In the genomic region with DNA sequence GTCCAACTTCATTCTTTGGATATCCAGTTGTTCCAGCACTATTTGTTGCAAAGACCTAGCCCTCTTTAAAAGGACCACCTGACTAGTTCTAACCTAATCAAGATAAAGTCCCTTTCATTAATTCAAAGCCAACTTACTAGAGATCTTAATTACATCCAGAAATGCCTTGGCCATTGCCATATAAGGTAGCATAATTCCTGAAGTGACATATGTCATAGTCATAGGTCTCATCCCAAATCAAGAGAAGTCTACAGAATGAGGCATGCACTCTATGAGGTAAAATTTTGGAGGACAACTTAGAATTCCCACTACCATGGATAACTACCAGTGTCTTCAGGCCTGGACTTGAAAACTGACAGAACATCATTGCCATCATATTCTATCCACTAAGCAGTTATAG, we compare ENCODE assay signal across 21 cellular contexts.
DNase-seq lines count a peak whose midpoint lies in the region; ATAC-seq, FAIRE-seq and TF ChIP-seq lines count a peak whose summit lies in the region.
"Had no signal": no experiment of that assay in that cellular context is flagged by ENCODE, and none has a peak within 500 bp of the region (broad histone marks: within the 10 kb centered on the region; RNA-seq: fewer than 3 reads in every experiment).

No MANE protein-coding gene starts in this region.

- H3K9me3 ChIP-seq in mammary epithelial cell (replicated peaks; ENCODE audit: insufficient read depth, low read length) (no peaks in the 10 kb centered on the region), astrocyte (ENCODE audit: insufficient read depth, low read depth, low read length) (no peaks in the 10 kb centered on the region), keratinocyte (ENCODE audit: control insufficient read depth, low read depth, low read length) (no peaks in the 10 kb centered on the region)
- H3K9me3 ChIP-seq: A549, Caco-2 had no signal

- DNase-seq in mammary epithelial cell (peak; percentile 25), MCF 10A (ENCODE audit: unreplicated experiment) (no peak), astrocyte (ENCODE audit: low read depth) (no peak), keratinocyte (ENCODE audit: low read depth, low spot score) (no peak), HT-29 (ENCODE audit: low spot score) (no peak), GM19239 (ENCODE audit: insufficient read length, low spot score) (no peak)
- DNase-seq: AML-193; Caco-2; CD4-positive, alpha-beta T cell; DMS153; DMS79; GDM1; HCEC 1CT had no signal

- no peak for ATAC-seq in HG02981 (IDR thresholded peaks at IDR 0.05; ENCODE audit: unreplicated experiment)
- ATAC-seq: A549, GM23338 had no signal

- no peak for TF ChIP-seq CTCF in mammary epithelial cell (conservative IDR thresholded peaks at IDR 0.05 in 1 of 2, IDR thresholded peaks at IDR 0.05 in 1 of 2; ENCODE audit: extremely low read depth in 1 of 2, insufficient read depth in 1 of 2, low read depth in 1 of 2, low read length in 2 of 2)
- TF ChIP-seq CTCF in MCF 10A (IDR thresholded peaks at IDR 0.05; ENCODE audit: unreplicated experiment), result no peak
- TF ChIP-seq CTCF in astrocyte (IDR thresholded peaks at IDR 0.05; ENCODE audit: insufficient read depth, low read depth, low read length), result no peak
- TF ChIP-seq CTCF in keratinocyte (optimal IDR thresholded peaks at IDR 0.05 in 1 of 3, IDR thresholded peaks at IDR 0.05 in 1 of 3, conservative IDR thresholded peaks at IDR 0.05 in 1 of 3; ENCODE audit: extremely low read depth in 1 of 3, insufficient read depth in 2 of 3, low read length in 3 of 3), result no peak

- H3K9me3 Mint-ChIP-seq in MCF 10A (ENCODE audit: unreplicated experiment) (no peaks in the 10 kb centered on the region), astrocyte (ENCODE audit: unreplicated experiment) (no peaks in the 10 kb centered on the region)
- H3K9me3 Mint-ChIP-seq: CD4-positive, alpha-beta T cell had no signal

- no peak for FAIRE-seq in astrocyte (lab: Jason Lieb, UNC)
- no peak for FAIRE-seq in keratinocyte (lab: Jason Lieb, UNC)
- no peak for FAIRE-seq in GM19239 (lab: Jason Lieb, UNC)
- FAIRE-seq: A549, GM12892, GM18507, H54 had no signal

- H3K79me2 ChIP-seq in mammary epithelial cell (ENCODE audit: insufficient read depth, low read length) (no peaks in the 10 kb centered on the region), astrocyte (ENCODE audit: insufficient read depth, low read length) (no peaks in the 10 kb centered on the region), keratinocyte (ENCODE audit: control insufficient read depth, insufficient read depth, low read length) (no peaks in the 10 kb centered on the region)

- H3K4me3 Mint-ChIP-seq in MCF 10A (ENCODE audit: unreplicated experiment), result no peak overlapping the region
- H3K4me3 Mint-ChIP-seq in astrocyte (ENCODE audit: unreplicated experiment), result no peak overlapping the region
- H3K4me3 Mint-ChIP-seq: CD4-positive, alpha-beta T cell; GM23338 had no signal

- in situ Hi-C loops in mammary epithelial cell (cut with MboI; ENCODE audit: low sequenced_read_pairs in 2 of 2), result loop anchor here in 1 of 2 donors (10.0 kb wide), 1 partner anchor 118 kb away; no protein-coding TSS in a partner anchor

- no peak overlapping the region for H3K27ac Mint-ChIP-seq in MCF 10A (ENCODE audit: low read depth, unreplicated experiment)
- no peak overlapping the region for H3K27ac Mint-ChIP-seq in astrocyte (ENCODE audit: unreplicated experiment)
- H3K27ac Mint-ChIP-seq: CD4-positive, alpha-beta T cell; GM23338 had no signal

- H3K36me3 Mint-ChIP-seq in MCF 10A (ENCODE audit: insufficient read depth, unreplicated experiment), result peaks cover 6% of the 10 kb centered on the region
- no peaks in the 10 kb centered on the region for H3K36me3 Mint-ChIP-seq in astrocyte (ENCODE audit: low read depth, unreplicated experiment)

- CTCF ChIA-PET in mammary epithelial cell (lab: Charles Lee; ENCODE audit: low non-redundant PET), result no interaction called here
- CTCF ChIA-PET in MCF 10A (lab: Yijun Ruan, JAX), result no interaction called here

- BruUV-seq in mammary epithelial cell (replicated peaks; lab: Mats Ljungman, UMichigan), result no TSS peak
- BruUV-seq in MCF 10A (replicated peaks; lab: Mats Ljungman, UMichigan), result no TSS peak

- no peak overlapping the region for H3K9ac ChIP-seq in mammary epithelial cell (ENCODE audit: insufficient read depth, low read length)
- no peak overlapping the region for H3K9ac ChIP-seq in astrocyte (ENCODE audit: low read length)
- no peak overlapping the region for H3K9ac ChIP-seq in keratinocyte (ENCODE audit: control insufficient read depth, extremely low read depth, insufficient read depth, low read length)

- H3K4me1 ChIP-seq in mammary epithelial cell (ENCODE audit: insufficient read depth, low read length) (peaks cover 55% of the 10 kb centered on the region), astrocyte (ENCODE audit: insufficient read depth, low read length) (peaks cover 12% of the 10 kb centered on the region), keratinocyte (ENCODE audit: control insufficient read depth, extremely low read depth, insufficient read depth, low read length) (peaks cover 50% of the 10 kb centered on the region)
- H3K4me1 ChIP-seq: Caco-2 had no signal

- H3K4me3 ChIP-seq in mammary epithelial cell (replicated peaks in 1 of 3; ENCODE audit: insufficient read depth in 1 of 3, low read depth in 2 of 3, low read length in 3 of 3) (no peak overlapping the region), astrocyte (ENCODE audit: insufficient read depth, low read depth, low read length) (no peak overlapping the region), keratinocyte (ENCODE audit: control insufficient read depth in 2 of 3, extremely low read depth in 1 of 3, insufficient read depth in 2 of 3, low read depth in 1 of 3, low read length in 3 of 3) (no peak overlapping the region)
- H3K4me3 ChIP-seq: A549, GM23338 had no signal

- H3K27ac ChIP-seq in mammary epithelial cell (ENCODE audit: insufficient read depth, low read depth, low read length), result peak overlapping the region; percentile 87
- peak overlapping the region; percentile 64 for H3K27ac ChIP-seq in astrocyte (ENCODE audit: low read depth, low read length)
- peak overlapping the region; percentile 90 for H3K27ac ChIP-seq in keratinocyte (ENCODE audit: control insufficient read depth, insufficient read depth, low read length)
- H3K27ac ChIP-seq: 22Rv1, C4-2B had no signal

- POLR2A ChIA-PET in MCF 10A (lab: Yijun Ruan, JAX), result interaction anchor here (2.2 kb wide), 1 partner anchor 49 kb away, joined by 7 read pairs; no protein-coding TSS in a partner anchor

- no peaks in the 10 kb centered on the region for H3K9me1 ChIP-seq in keratinocyte (ENCODE audit: control insufficient read depth, extremely low read depth, insufficient read depth, low read length)

- H3K4me2 ChIP-seq in mammary epithelial cell (ENCODE audit: insufficient read depth, low read depth, low read length), result peak overlapping the region; percentile 2
- no peak overlapping the region for H3K4me2 ChIP-seq in astrocyte (ENCODE audit: low read length)
- H3K4me2 ChIP-seq in keratinocyte (ENCODE audit: control insufficient read depth, extremely low read depth, insufficient read depth, low read depth, low read length), result no peak overlapping the region
- H3K4me2 ChIP-seq: GM23338 had no signal

- intact Hi-C loops in mammary epithelial cell (cut with micrococcal nuclease) (loop anchor here (2.0 to 10.0 kb wide), 3 partner anchors 55 to 798 kb away; a partner anchor contains a TSS), MCF 10A (cut with micrococcal nuclease) (loop anchor here (2.0 kb wide), 1 partner anchor 56 kb away; no protein-coding TSS in a partner anchor)

- dilution Hi-C loops in mammary epithelial cell (cut with HindIII; ENCODE audit: low sequenced_read_pairs), result no loop called here
- dilution Hi-C loops in keratinocyte (cut with MboI; ENCODE audit: extremely low pct_ligation_motif_present, low sequenced_read_pairs), result no loop called here

- H3K27me3 ChIP-seq in mammary epithelial cell (ENCODE audit: insufficient read depth, low read length) (no peaks in the 10 kb centered on the region), astrocyte (ENCODE audit: insufficient read depth, low read length) (no peaks in the 10 kb centered on the region), keratinocyte (ENCODE audit: control insufficient read depth, extremely low read depth, insufficient read depth, low read length) (no peaks in the 10 kb centered on the region)

- H4K20me1 ChIP-seq in mammary epithelial cell (ENCODE audit: insufficient read depth, low read length) (no peaks in the 10 kb centered on the region), astrocyte (ENCODE audit: insufficient read depth, low read length) (no peaks in the 10 kb centered on the region), keratinocyte (ENCODE audit: control insufficient read depth, extremely low read depth, insufficient read depth, low read length) (no peaks in the 10 kb centered on the region)

- no peaks in the 10 kb centered on the region for H3K27me3 Mint-ChIP-seq in MCF 10A (ENCODE audit: insufficient read depth, unreplicated experiment)
- no peaks in the 10 kb centered on the region for H3K27me3 Mint-ChIP-seq in astrocyte (ENCODE audit: low read depth, unreplicated experiment)
- H3K27me3 Mint-ChIP-seq: CD4-positive, alpha-beta T cell had no signal

- H3K4me1 Mint-ChIP-seq in MCF 10A (ENCODE audit: insufficient read depth, unreplicated experiment), result peaks cover 11% of the 10 kb centered on the region
- H3K4me1 Mint-ChIP-seq in astrocyte (ENCODE audit: low read depth, unreplicated experiment), result no peaks in the 10 kb centered on the region
- H3K4me1 Mint-ChIP-seq: GM23338 had no signal

- H3K36me3 ChIP-seq in mammary epithelial cell (ENCODE audit: insufficient read depth, low read length) (no peaks in the 10 kb centered on the region), astrocyte (ENCODE audit: insufficient read depth, low read length) (no peaks in the 10 kb centered on the region), keratinocyte (ENCODE audit: control insufficient read depth in 2 of 2, extremely low read depth in 1 of 2, insufficient read depth in 2 of 2, low read length in 2 of 2) (no peaks in the 10 kb centered on the region)

- no peak overlapping the region for H2AFZ ChIP-seq in mammary epithelial cell (ENCODE audit: low read depth, low read length)
- H2AFZ ChIP-seq in astrocyte (ENCODE audit: low read depth, low read length), result no peak overlapping the region
- H2AFZ ChIP-seq in keratinocyte (ENCODE audit: control insufficient read depth, low read length), result no peak overlapping the region
- H2AFZ ChIP-seq: GM23338 had no signal
